In the genomic region with DNA sequence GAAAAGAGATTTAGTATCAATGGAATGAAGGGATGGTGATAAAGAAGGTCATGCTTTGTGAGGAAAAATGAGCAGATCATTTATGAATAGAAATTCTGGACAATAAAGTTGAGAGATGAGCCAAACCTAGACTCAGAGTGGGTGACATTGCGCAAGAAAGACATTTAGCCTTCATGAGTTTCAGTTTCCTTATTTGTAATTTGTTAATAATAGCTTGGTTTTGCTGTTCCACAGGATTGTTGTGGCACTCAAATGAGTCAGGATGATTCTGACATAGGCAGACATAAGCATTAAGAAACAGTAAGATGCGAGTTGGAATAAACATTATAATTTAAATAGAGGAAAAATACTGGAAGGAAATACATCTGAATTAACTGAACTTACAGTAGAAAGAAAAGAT, we compare ENCODE assay signal across 8 cellular contexts. TPM values are rescaled to one million over a fixed set of nuclear protein-coding genes. Genes with fewer than 3 reads are reported as not detected.
A peak's percentile ranks its signal among the peaks of the same experiment; 100 is the strongest.
DNase-seq lines count a peak whose midpoint lies in the region; ATAC-seq, FAIRE-seq and TF ChIP-seq lines count a peak whose summit lies in the region.

No MANE protein-coding gene starts in this region.

- peak; percentile 43 for DNase-seq in GM12865 (ENCODE audit: low read depth)
- DNase-seq in MV-4-11 (lab: John Stamatoyannopoulos, UW), result peak; percentile 85
- peak; percentile 88 to 94 for DNase-seq in foreskin fibroblast
- no peak for DNase-seq in stimulated activated CD4-positive, alpha-beta T cell treated with anti-CD3 and anti-CD28 coated beads, Interleukin-1b, Interleukin-23, amount 100 ng/mL, for 48 hours
- no peak for DNase-seq in D721Med (ENCODE audit: insufficient read length, low spot score)
- no peak for DNase-seq in activated CD4-positive, alpha-beta T cell treated with anti-CD3 and anti-CD28 coated beads, Interleukin-2, amount 10 ng/mL, durations not matched to agents 7 days and 5 days
- no peak for DNase-seq in KG1 (lab: John Stamatoyannopoulos, UW)

- H3K9me3 Mint-ChIP-seq in activated CD4-positive, alpha-beta T cell treated with anti-CD3 and anti-CD28 coated beads, Interleukin-2, amount 10 ng/mL, durations not matched to agents 7 days and 5 days, result no peaks in the 10 kb centered on the region

- ATAC-seq in GM21786 (IDR thresholded peaks at IDR 0.05; ENCODE audit: unreplicated experiment), result peak; percentile 94

- POLR2A ChIA-PET in activated CD4-positive, alpha-beta T cell treated with anti-CD3 and anti-CD28 coated beads, Interleukin-2, amount 10 ng/mL, durations not matched to agents 7 days and 5 days (lab: Charles Lee), result interaction anchor here (0.5 kb wide), 1 partner anchor 86 kb away, joined by 3 read pairs; a partner anchor contains a TSS

- no peak for TF ChIP-seq CTCF in GM12865 (IDR thresholded peaks at IDR 0.05; ENCODE audit: insufficient read depth, low read depth, low read length, missing control alignments)
- no peak for TF ChIP-seq CTCF in foreskin fibroblast (IDR thresholded peaks at IDR 0.05; ENCODE audit: low read depth, low read length)
- no peak for TF ChIP-seq CTCF in D721Med (IDR thresholded peaks at IDR 0.05; ENCODE audit: insufficient read depth, missing control alignments)

- CTCF ChIA-PET in activated CD4-positive, alpha-beta T cell treated with anti-CD3 and anti-CD28 coated beads, Interleukin-2, amount 10 ng/mL, durations not matched to agents 7 days and 5 days (lab: Charles Lee), result interaction anchor here (0.9 to 1.7 kb wide), 4 partner anchors 11 to 265 kb away, joined by 3 to 4 read pairs (median 3); no protein-coding TSS in a partner anchor

- H3K4me1 Mint-ChIP-seq in activated CD4-positive, alpha-beta T cell treated with anti-CD3 and anti-CD28 coated beads, Interleukin-2, amount 10 ng/mL, durations not matched to agents 7 days and 5 days, result peaks cover 6% of the 10 kb centered on the region

- H3K4me3 ChIP-seq in GM12865 (ENCODE audit: low read depth, low read length) (no peak overlapping the region), foreskin fibroblast (ENCODE audit: low read depth in 1 of 2, low read length in 2 of 2) (no peak overlapping the region)

- H3K4me3 Mint-ChIP-seq in activated CD4-positive, alpha-beta T cell treated with anti-CD3 and anti-CD28 coated beads, Interleukin-2, amount 10 ng/mL, durations not matched to agents 7 days and 5 days, result no peak overlapping the region

- peaks cover 4% of the 10 kb centered on the region for H3K36me3 Mint-ChIP-seq in activated CD4-positive, alpha-beta T cell treated with anti-CD3 and anti-CD28 coated beads, Interleukin-2, amount 10 ng/mL, durations not matched to agents 7 days and 5 days (ENCODE audit: low read depth)

- H3K27me3 Mint-ChIP-seq in activated CD4-positive, alpha-beta T cell treated with anti-CD3 and anti-CD28 coated beads, Interleukin-2, amount 10 ng/mL, durations not matched to agents 7 days and 5 days, result no peaks in the 10 kb centered on the region

- no peak for FAIRE-seq in D721Med (lab: Jason Lieb, UNC)

- H3K27ac Mint-ChIP-seq in activated CD4-positive, alpha-beta T cell treated with anti-CD3 and anti-CD28 coated beads, Interleukin-2, amount 10 ng/mL, durations not matched to agents 7 days and 5 days, result no peak overlapping the region

RNA-seq across cellular contexts. Expression of a gene that starts 34.8 kb away (rescaled TPM):
- 1 to 10 TPM; 3.9 to 4.0 TPM for total RNA-seq in activated CD4-positive, alpha-beta T cell treated with anti-CD3 and anti-CD28 coated beads, Interleukin-2, amount 10 ng/mL, durations not matched to agents 7 days and 5 days

Comparison
In these comparisons a context has a peak if more than half of its experiments do, and no peak if none do; other contexts are left out.
1. DNase-seq: peak in GM12865 (single experiment), MV-4-11 (single experiment) and foreskin fibroblast (2 of 2); none in stimulated activated CD4-positive, alpha-beta T cell treated with anti-CD3 and anti-CD28 coated beads, Interleukin-1b, Interleukin-23, amount 100 ng/mL, for 48 hours (single experiment), D721Med (single experiment), activated CD4-positive, alpha-beta T cell treated with anti-CD3 and anti-CD28 coated beads, Interleukin-2, amount 10 ng/mL, durations not matched to agents 7 days and 5 days (single experiment) and KG1 (single experiment).